In genomic region chr9:31629292-31629691, GRCh38 we compare ENCODE assay signal across 20 cellular contexts.
DNase-seq lines count a peak whose midpoint lies in the region; ATAC-seq, FAIRE-seq and TF ChIP-seq lines count a peak whose summit lies in the region.
"Had no signal": no experiment of that assay in that cellular context is flagged by ENCODE, and none has a peak within 500 bp of the region (broad histone marks: within the 10 kb centered on the region; RNA-seq: fewer than 3 reads in every experiment).

No MANE protein-coding gene starts in this region.

- no peak overlapping the region for H3K18ac ChIP-seq in IMR-90 (ENCODE audit: low read depth, low read length)

- H3K9ac ChIP-seq in IMR-90 (ENCODE audit: low read depth, low read length): no peak overlapping the region
- H3K9ac ChIP-seq: BLaER1, GM23248 had no signal

- H3K4me1 ChIP-seq in IMR-90 (ENCODE audit: control insufficient read depth, insufficient read depth, low read length): no peaks in the 10 kb centered on the region

- H3K27ac Mint-ChIP-seq in WTC11: no peak overlapping the region
- H3K27ac Mint-ChIP-seq: B cell; CD4-positive, CD25-positive, alpha-beta regulatory T cell; CD8-positive, alpha-beta T cell had no signal

- dilution Hi-C loops in IMR-90 (cut with HindIII; ENCODE audit: low sequenced_read_pairs, unreplicated experiment): no loop called here

- no peak overlapping the region for H3K56ac ChIP-seq in IMR-90 (ENCODE audit: extremely low read depth, insufficient read depth, low read length)

- H3K4ac ChIP-seq in IMR-90 (ENCODE audit: low read depth, low read length): no peak overlapping the region

- no peaks in the 10 kb centered on the region for H3K9me1 ChIP-seq in IMR-90 (ENCODE audit: insufficient read depth, low read length)

- no peak for TF ChIP-seq RAD21 in IMR-90 (IDR thresholded peaks at IDR 0.05; ENCODE audit: low read length)

- no peaks in the 10 kb centered on the region for H3K27me3 Mint-ChIP-seq in WTC11 (ENCODE audit: low read depth)
- H3K27me3 Mint-ChIP-seq: B cell; CD4-positive, CD25-positive, alpha-beta regulatory T cell had no signal

- H3K14ac ChIP-seq in IMR-90 (replicated peaks; ENCODE audit: low read depth, low read length): no peak overlapping the region

- no peak overlapping the region for H2AK5ac ChIP-seq in IMR-90 (ENCODE audit: low read depth, low read length)

- H4K5ac ChIP-seq in IMR-90 (ENCODE audit: low read depth, low read length): no peak overlapping the region

- no peak for TF ChIP-seq POLR2A in IMR-90 (IDR thresholded peaks at IDR 0.05; ENCODE audit: low read depth, low read length)

- H3K4me2 ChIP-seq in IMR-90 (ENCODE audit: low read depth, low read length): no peak overlapping the region
- H3K4me2 ChIP-seq: BLaER1 had no signal

- no peaks in the 10 kb centered on the region for H3K79me1 ChIP-seq in IMR-90 (ENCODE audit: low read depth in 1 of 2, low read length in 2 of 2)

- no peak overlapping the region for H2AK9ac ChIP-seq in IMR-90 (replicated peaks; ENCODE audit: low read depth, low read length, poor library complexity)

- H3K4me1 Mint-ChIP-seq in WTC11: peaks cover 16% of the 10 kb centered on the region
- H3K4me1 Mint-ChIP-seq: B cell had no signal

- peaks cover 9% of the 10 kb centered on the region; the same call in 1 of the 2 replicates for H3K36me3 Mint-ChIP-seq in WTC11
- H3K36me3 Mint-ChIP-seq: CD4-positive, CD25-positive, alpha-beta regulatory T cell; CD8-positive, alpha-beta T cell had no signal

- H3K27me3 ChIP-seq in IMR-90 (ENCODE audit: control insufficient read depth, insufficient read depth, low read length): no peaks in the 10 kb centered on the region
- no peaks in the 10 kb centered on the region for H3K27me3 ChIP-seq in bronchial epithelial cell (ENCODE audit: control insufficient read depth, insufficient read depth, low read length)
- H3K27me3 ChIP-seq: BLaER1 had no signal

- H3K9me3 ChIP-seq in IMR-90 (ENCODE audit: control insufficient read depth, insufficient read depth, low read length): no peaks in the 10 kb centered on the region
- H3K9me3 ChIP-seq: BLaER1, Caco-2 had no signal

- H2BK15ac ChIP-seq in IMR-90 (ENCODE audit: low read depth, low read length): no peak overlapping the region

- DNase-seq in IMR-90 (no peak), bronchial epithelial cell (ENCODE audit: low read depth) (peak; percentile 30), kidney tubule cell (ENCODE audit: low spot score) (peak; percentile 2), NAMALWA (ENCODE audit: low spot score) (no peak), WTC11 (ENCODE audit: low spot score) (no peak), cerebellar cortex (ENCODE audit: low spot score) (no peak)
- DNase-seq: Caco-2; CD4-positive, CD25-positive, alpha-beta regulatory T cell; CD8-positive, alpha-beta T cell; DMS153; DND-41; GM23248; H7; HCEC 1CT had no signal

- no peak overlapping the region for H2AFZ ChIP-seq in IMR-90 (replicated peaks; ENCODE audit: low read length, poor library complexity)
- H2AFZ ChIP-seq: GM23248 had no signal

- TF ChIP-seq CTCF in IMR-90 (conservative IDR thresholded peaks at IDR 0.05; ENCODE audit: low read depth, low read length) (no peak), bronchial epithelial cell (IDR thresholded peaks at IDR 0.05; ENCODE audit: insufficient read depth, low read length, severe bottlenecking) (no peak), WTC11 (IDR thresholded peaks at IDR 0.05) (no peak)

- H3K4me3 Mint-ChIP-seq in WTC11: no peak overlapping the region
- H3K4me3 Mint-ChIP-seq: B cell; CD4-positive, CD25-positive, alpha-beta regulatory T cell; CD8-positive, alpha-beta T cell had no signal

- no peak overlapping the region for H4K91ac ChIP-seq in IMR-90 (ENCODE audit: insufficient read depth, low read depth, low read length)

- FAIRE-seq in bronchial epithelial cell (lab: Jason Lieb, UNC): no peak
- FAIRE-seq: G401.6, GM12892, H1 had no signal

- H3K23ac ChIP-seq in IMR-90 (ENCODE audit: low read depth, low read length): no peak overlapping the region

- no peak for ATAC-seq in IMR-90 (ENCODE audit: low read depth)
- no peak for ATAC-seq in WTC11
- ATAC-seq: CD8-positive, alpha-beta T cell had no signal

- no peak overlapping the region for H2BK5ac ChIP-seq in IMR-90 (ENCODE audit: low read depth, low read length, poor library complexity, severe bottlenecking)

- no peak overlapping the region for H3K27ac ChIP-seq in IMR-90 (ENCODE audit: insufficient read depth, low read length)
- H3K27ac ChIP-seq: BLaER1, C4-2B, GM23248 had no signal

- H2BK20ac ChIP-seq in IMR-90 (ENCODE audit: low read depth, low read length): no peak overlapping the region

- CTCF ChIA-PET in IMR-90 (lab: Yijun Ruan, JAX): no interaction called here
- CTCF ChIA-PET in WTC11 (lab: Charles Lee): no interaction called here

- H3K36me3 ChIP-seq in IMR-90 (ENCODE audit: control insufficient read depth, insufficient read depth, low read length) (no peaks in the 10 kb centered on the region), bronchial epithelial cell (ENCODE audit: control insufficient read depth, insufficient read depth, low read length) (no peaks in the 10 kb centered on the region)
- H3K36me3 ChIP-seq: BLaER1 had no signal

- H4K8ac ChIP-seq in IMR-90 (ENCODE audit: low read depth in 2 of 2, low read length in 2 of 2): no peak overlapping the region

- H3K4me3 ChIP-seq in IMR-90 (ENCODE audit: insufficient read depth, low read depth, low read length): no peak overlapping the region
- H3K4me3 ChIP-seq in bronchial epithelial cell (ENCODE audit: low read depth, low read length): no peak overlapping the region
- H3K4me3 ChIP-seq: BLaER1, GM23248 had no signal

- H3K9me3 Mint-ChIP-seq in WTC11: peaks cover 16% of the 10 kb centered on the region

- no TSS peak for BruUV-seq in IMR-90 (replicated peaks; lab: Mats Ljungman, UMichigan)

- H2BK120ac ChIP-seq in IMR-90 (ENCODE audit: low read depth, low read length): no peak overlapping the region

- no peaks in the 10 kb centered on the region for H4K20me1 ChIP-seq in IMR-90 (ENCODE audit: insufficient read depth, low read length)
- H4K20me1 ChIP-seq: BLaER1 had no signal

- intact Hi-C loops in IMR-90 (cut with micrococcal nuclease): no loop called here

- in situ Hi-C loops in IMR-90 (cut with MboI; ENCODE audit: low sequenced_read_pairs): no loop called here

- POLR2A ChIA-PET in IMR-90 (lab: Charles Lee; ENCODE audit: unreplicated experiment): no interaction called here
- POLR2A ChIA-PET in WTC11 (lab: Charles Lee): no interaction called here

TF ChIP-seq in IMR-90, 13 proteins besides CTCF, POLR2A, EP300 and RAD21:
- TF ChIP-seq NFE2L2 (IDR thresholded peaks at IDR 0.05; ENCODE audit: low read depth, low read length) (no peak), SMC3 (IDR thresholded peaks at IDR 0.05; ENCODE audit: low read depth, low read length) (no peak), FOS (IDR thresholded peaks at IDR 0.05; ENCODE audit: low read depth, low read length) (no peak), BHLHE40 (IDR thresholded peaks at IDR 0.05; ENCODE audit: low read depth, low read length) (no peak), CEBPB (IDR thresholded peaks at IDR 0.05; ENCODE audit: low read depth, low read length) (no peak), MXI1 (IDR thresholded peaks at IDR 0.05; ENCODE audit: borderline replicate concordance, low read depth, low read length) (no peak), MAFK (IDR thresholded peaks at IDR 0.05; ENCODE audit: low read depth, low read length) (peak; percentile 45; the same call in 1 of the 2 replicates), MAZ (IDR thresholded peaks at IDR 0.05; ENCODE audit: borderline replicate concordance, low read depth, low read length) (no peak)

TF ChIP-seq in WTC11, 78 proteins besides CTCF, POLR2A, EP300 and RAD21 (continues in another document):
- TF ChIP-seq EMX1 (CRISPR knock-in tag; IDR thresholded peaks at IDR 0.05) (no peak), OVOL2 (CRISPR knock-in tag; IDR thresholded peaks at IDR 0.05; ENCODE audit: borderline replicate concordance) (no peak), CREB1 (CRISPR knock-in tag; IDR thresholded peaks at IDR 0.05) (no peak), SP1 (CRISPR knock-in tag; conservative IDR thresholded peaks at IDR 0.05) (no peak), GABPB1 (CRISPR knock-in tag; IDR thresholded peaks at IDR 0.05) (no peak)
- TF ChIP-seq, protein P1, sequence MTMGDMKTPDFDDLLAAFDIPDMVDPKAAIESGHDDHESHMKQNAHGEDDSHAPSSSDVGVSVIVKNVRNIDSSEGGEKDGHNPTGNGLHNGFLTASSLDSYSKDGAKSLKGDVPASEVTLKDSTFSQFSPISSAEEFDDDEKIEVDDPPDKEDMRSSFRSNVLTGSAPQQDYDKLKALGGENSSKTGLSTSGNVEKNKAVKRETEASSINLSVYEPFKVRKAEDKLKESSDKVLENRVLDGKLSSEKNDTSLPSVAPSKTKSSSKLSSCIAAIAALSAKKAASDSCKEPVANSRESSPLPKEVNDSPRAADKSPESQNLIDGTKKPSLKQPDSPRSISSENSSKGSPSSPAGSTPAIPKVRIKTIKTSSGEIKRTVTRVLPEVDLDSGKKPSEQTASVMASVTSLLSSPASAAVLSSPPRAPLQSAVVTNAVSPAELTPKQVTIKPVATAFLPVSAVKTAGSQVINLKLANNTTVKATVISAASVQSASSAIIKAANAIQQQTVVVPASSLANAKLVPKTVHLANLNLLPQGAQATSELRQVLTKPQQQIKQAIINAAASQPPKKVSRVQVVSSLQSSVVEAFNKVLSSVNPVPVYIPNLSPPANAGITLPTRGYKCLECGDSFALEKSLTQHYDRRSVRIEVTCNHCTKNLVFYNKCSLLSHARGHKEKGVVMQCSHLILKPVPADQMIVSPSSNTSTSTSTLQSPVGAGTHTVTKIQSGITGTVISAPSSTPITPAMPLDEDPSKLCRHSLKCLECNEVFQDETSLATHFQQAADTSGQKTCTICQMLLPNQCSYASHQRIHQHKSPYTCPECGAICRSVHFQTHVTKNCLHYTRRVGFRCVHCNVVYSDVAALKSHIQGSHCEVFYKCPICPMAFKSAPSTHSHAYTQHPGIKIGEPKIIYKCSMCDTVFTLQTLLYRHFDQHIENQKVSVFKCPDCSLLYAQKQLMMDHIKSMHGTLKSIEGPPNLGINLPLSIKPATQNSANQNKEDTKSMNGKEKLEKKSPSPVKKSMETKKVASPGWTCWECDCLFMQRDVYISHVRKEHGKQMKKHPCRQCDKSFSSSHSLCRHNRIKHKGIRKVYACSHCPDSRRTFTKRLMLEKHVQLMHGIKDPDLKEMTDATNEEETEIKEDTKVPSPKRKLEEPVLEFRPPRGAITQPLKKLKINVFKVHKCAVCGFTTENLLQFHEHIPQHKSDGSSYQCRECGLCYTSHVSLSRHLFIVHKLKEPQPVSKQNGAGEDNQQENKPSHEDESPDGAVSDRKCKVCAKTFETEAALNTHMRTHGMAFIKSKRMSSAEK (CRISPR knock-in tag; IDR thresholded peaks at IDR 0.05; ENCODE audit: borderline replicate concordance): no peak
- TF ChIP-seq, protein P2, sequence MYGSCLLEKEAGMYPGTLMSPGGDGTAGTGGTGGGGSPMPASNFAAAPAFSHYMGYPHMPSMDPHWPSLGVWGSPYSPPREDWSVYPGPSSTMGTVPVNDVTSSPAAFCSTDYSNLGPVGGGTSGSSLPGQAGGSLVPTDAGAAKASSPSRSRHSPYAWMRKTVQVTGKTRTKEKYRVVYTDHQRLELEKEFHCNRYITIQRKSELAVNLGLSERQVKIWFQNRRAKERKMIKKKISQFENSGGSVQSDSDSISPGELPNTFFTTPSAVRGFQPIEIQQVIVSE (CRISPR knock-in tag; IDR thresholded peaks at IDR 0.05; ENCODE audit: borderline replicate concordance): no peak

Comparison
In these comparisons a context has a peak if more than half of its experiments do, and no peak if none do; other contexts are left out.
1. DNase-seq: peak in bronchial epithelial cell (single experiment) and kidney tubule cell (single experiment); none in IMR-90 (single experiment), NAMALWA (single experiment), WTC11 (single experiment) and cerebellar cortex (single experiment).